ENCODE assay signal across 9 cellular contexts in genomic region chrX:16950423-16950822, GRCh38.
"Had no signal": no experiment of that assay in that cellular context is flagged by ENCODE, and none has a peak within 500 bp of the region (broad histone marks: within the 10 kb centered on the region; RNA-seq: fewer than 3 reads in every experiment).

No MANE protein-coding gene starts in this region.

- H3K27ac ChIP-seq: GM23248, KMS-11 had no signal

- H3K9ac ChIP-seq: GM23248, KMS-11 had no signal

- DNase-seq: GM23248, IMR-90, KBM-7 had no signal

- FAIRE-seq: H1, H54, HTR-8/SVneo had no signal

- H3K36me3 ChIP-seq: HAP-1 had no signal

- H3K4me2 ChIP-seq: KMS-11 had no signal

- H3K4me3 ChIP-seq: GM23248, HAP-1 had no signal

- H3K9me3 ChIP-seq: HAP-1 had no signal

- H2AFZ ChIP-seq: GM23248 had no signal

- ATAC-seq: HCT116 had no signal
